Comparison of ENCODE assay signal across 14 cellular contexts in genomic region chr2:198162276-198162675, GRCh38.
A peak's percentile ranks its signal among the peaks of the same experiment; 100 is the strongest.
DNase-seq lines count a peak whose midpoint lies in the region; ATAC-seq lines count a peak whose summit lies in the region.
"Had no signal": no experiment of that assay in that cellular context is flagged by ENCODE, and none has a peak within 500 bp of the region (broad histone marks: within the 10 kb centered on the region; RNA-seq: fewer than 3 reads in every experiment).

No MANE protein-coding gene starts in this region.

- DNase-seq in caudate nucleus (lab: John Stamatoyannopoulos, UW), result peak in 12 of 61 donors; percentile 5 to 58 (median 20)
- peak; percentile 23 to 90 for DNase-seq in hippocampal formation (lab: John Stamatoyannopoulos, UW)
- peak; percentile 96 for DNase-seq in pons (ENCODE audit: low spot score)
- DNase-seq in DMS114 treated with DMSO at 0.1 percent for 48 hours (lab: John Stamatoyannopoulos, UW; ENCODE audit: unreplicated experiment), result no peak
- no peak for DNase-seq in NCI-H510A (lab: John Stamatoyannopoulos, UW)
- DNase-seq: ACHN; CD4-positive, alpha-beta T cell; DND-41; GDM1; HCEC 1CT; HFFc6 had no signal

- peak overlapping the region; percentile 90 for H3K27ac ChIP-seq in caudate nucleus (ENCODE audit: low read depth, low read length)
- H3K27ac ChIP-seq: HL-60 had no signal

- ATAC-seq in GM18511 (IDR thresholded peaks at IDR 0.05; ENCODE audit: unreplicated experiment) (no peak), HG03442 (IDR thresholded peaks at IDR 0.05; ENCODE audit: unreplicated experiment) (no peak)

Comparison
In these comparisons a context has a peak if more than half of its experiments do, and no peak if none do; other contexts are left out.
1. DNase-seq: peak in hippocampal formation (2 of 2) and pons (single experiment); none in DMS114 treated with DMSO at 0.1 percent for 48 hours (single experiment) and NCI-H510A (single experiment).